1 cellular context compared by ENCODE assay signal in the genomic region with DNA sequence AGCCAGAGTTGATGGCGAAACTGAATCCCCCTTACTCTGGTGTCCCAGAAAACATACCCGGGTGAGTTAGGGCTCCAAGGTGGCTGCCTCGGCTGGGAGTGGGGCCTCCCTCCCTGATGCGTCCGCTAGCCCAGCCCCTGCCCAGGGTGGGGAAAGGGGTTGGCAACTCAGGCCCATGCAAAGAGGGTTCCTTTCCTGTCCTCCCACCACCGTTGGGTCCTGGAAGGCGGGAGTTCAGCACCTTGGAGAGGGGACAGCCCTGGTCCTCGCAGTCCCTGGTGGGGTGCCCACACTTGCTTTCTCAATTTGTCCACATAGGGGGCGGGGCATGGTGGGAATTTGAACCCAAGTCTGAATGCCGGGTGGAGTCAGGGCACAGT.
A peak's percentile ranks its signal among the peaks of the same experiment; 100 is the strongest.
TF ChIP-seq lines count a peak whose summit lies in the region.

No MANE protein-coding gene starts in this region.

TF ChIP-seq in K562, 482 proteins besides CTCF, POLR2A, EP300 and RAD21 (continued from another document):
- TF ChIP-seq, protein P1, sequence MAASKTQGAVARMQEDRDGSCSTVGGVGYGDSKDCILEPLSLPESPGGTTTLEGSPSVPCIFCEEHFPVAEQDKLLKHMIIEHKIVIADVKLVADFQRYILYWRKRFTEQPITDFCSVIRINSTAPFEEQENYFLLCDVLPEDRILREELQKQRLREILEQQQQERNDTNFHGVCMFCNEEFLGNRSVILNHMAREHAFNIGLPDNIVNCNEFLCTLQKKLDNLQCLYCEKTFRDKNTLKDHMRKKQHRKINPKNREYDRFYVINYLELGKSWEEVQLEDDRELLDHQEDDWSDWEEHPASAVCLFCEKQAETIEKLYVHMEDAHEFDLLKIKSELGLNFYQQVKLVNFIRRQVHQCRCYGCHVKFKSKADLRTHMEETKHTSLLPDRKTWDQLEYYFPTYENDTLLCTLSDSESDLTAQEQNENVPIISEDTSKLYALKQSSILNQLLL (CRISPR knock-in tag; IDR thresholded peaks at IDR 0.05; ENCODE audit: borderline replicate concordance) = no peak
- no peak for TF ChIP-seq CREBBP (IDR thresholded peaks at IDR 0.05; ENCODE audit: low read depth, low read length)
- TF ChIP-seq ZNF282 (CRISPR knock-in tag; IDR thresholded peaks at IDR 0.05) = 0 out of 2 replicates have a peak, but pooled peaks have one; percentile 53
- TF ChIP-seq ZSCAN29 (IDR thresholded peaks at IDR 0.05) = no peak
- TF ChIP-seq PPARD (CRISPR knock-in tag; IDR thresholded peaks at IDR 0.05) = no peak
- TF ChIP-seq POLR2B (IDR thresholded peaks at IDR 0.05; ENCODE audit: low read depth, partially characterized antibody) = peak; percentile 59
- TF ChIP-seq ZNF146 (CRISPR knock-in tag; IDR thresholded peaks at IDR 0.05; ENCODE audit: unreplicated experiment) = no peak
- peak; percentile 58; the same call in 1 of the 2 replicates for TF ChIP-seq PRMT5 (CRISPR knock-in tag; IDR thresholded peaks at IDR 0.05)
- TF ChIP-seq ZMIZ1 (IDR thresholded peaks at IDR 0.05; ENCODE audit: low read depth in 2 of 2, low read length in 2 of 2) = no peak
- no peak for TF ChIP-seq CSDE1 (IDR thresholded peaks at IDR 0.05)
- TF ChIP-seq ZBTB8A (IDR thresholded peaks at IDR 0.05; ENCODE audit: partially characterized antibody) = no peak
- no peak for TF ChIP-seq ARNT (IDR thresholded peaks at IDR 0.05)
- no peak for TF ChIP-seq ZKSCAN1 (IDR thresholded peaks at IDR 0.05; ENCODE audit: low read depth, low read length)
- TF ChIP-seq ZNF778 (CRISPR knock-in tag; IDR thresholded peaks at IDR 0.05) = no peak
- TF ChIP-seq NR3C1 (CRISPR knock-in tag; IDR thresholded peaks at IDR 0.05) = peak; percentile 79; the same call in 1 of the 2 replicates
- TF ChIP-seq SMAD2 (IDR thresholded peaks at IDR 0.05; ENCODE audit: low read depth, low read length) = no peak
- TF ChIP-seq ZBTB17 (CRISPR knock-in tag; IDR thresholded peaks at IDR 0.05) = no peak
- no peak for TF ChIP-seq MED1 (CRISPR knock-in tag; IDR thresholded peaks at IDR 0.05; ENCODE audit: borderline replicate concordance)
- TF ChIP-seq ZNF12 (CRISPR knock-in tag; IDR thresholded peaks at IDR 0.05) = 0 out of 2 replicates have a peak, but pooled peaks have one; percentile 57
- no peak for TF ChIP-seq FOXO4 (CRISPR knock-in tag; IDR thresholded peaks at IDR 0.05)
- peak; percentile 92 for TF ChIP-seq MIER1 (IDR thresholded peaks at IDR 0.05; ENCODE audit: low read depth)
- no peak for TF ChIP-seq BHLHE40 (IDR thresholded peaks at IDR 0.05; ENCODE audit: low read length)
- TF ChIP-seq, protein P2, sequence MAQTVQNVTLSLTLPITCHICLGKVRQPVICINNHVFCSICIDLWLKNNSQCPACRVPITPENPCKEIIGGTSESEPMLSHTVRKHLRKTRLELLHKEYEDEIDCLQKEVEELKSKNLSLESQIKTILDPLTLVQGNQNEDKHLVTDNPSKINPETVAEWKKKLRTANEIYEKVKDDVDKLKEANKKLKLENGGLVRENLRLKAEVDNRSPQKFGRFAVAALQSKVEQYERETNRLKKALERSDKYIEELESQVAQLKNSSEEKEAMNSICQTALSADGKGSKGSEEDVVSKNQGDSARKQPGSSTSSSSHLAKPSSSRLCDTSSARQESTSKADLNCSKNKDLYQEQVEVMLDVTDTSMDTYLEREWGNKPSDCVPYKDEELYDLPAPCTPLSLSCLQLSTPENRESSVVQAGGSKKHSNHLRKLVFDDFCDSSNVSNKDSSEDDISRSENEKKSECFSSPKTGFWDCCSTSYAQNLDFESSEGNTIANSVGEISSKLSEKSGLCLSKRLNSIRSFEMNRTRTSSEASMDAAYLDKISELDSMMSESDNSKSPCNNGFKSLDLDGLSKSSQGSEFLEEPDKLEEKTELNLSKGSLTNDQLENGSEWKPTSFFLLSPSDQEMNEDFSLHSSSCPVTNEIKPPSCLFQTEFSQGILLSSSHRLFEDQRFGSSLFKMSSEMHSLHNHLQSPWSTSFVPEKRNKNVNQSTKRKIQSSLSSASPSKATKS (CRISPR knock-in tag; IDR thresholded peaks at IDR 0.05) = no peak
- no peak for TF ChIP-seq ZFP30 (CRISPR knock-in tag; IDR thresholded peaks at IDR 0.05; ENCODE audit: borderline replicate concordance)
- TF ChIP-seq USF2 (CRISPR knock-in tag; IDR thresholded peaks at IDR 0.05) = no peak
- TF ChIP-seq, protein P3, sequence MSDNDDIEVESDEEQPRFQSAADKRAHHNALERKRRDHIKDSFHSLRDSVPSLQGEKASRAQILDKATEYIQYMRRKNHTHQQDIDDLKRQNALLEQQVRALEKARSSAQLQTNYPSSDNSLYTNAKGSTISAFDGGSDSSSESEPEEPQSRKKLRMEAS (CRISPR knock-in tag; IDR thresholded peaks at IDR 0.05) = 0 out of 2 replicates have a peak, but pooled peaks have one; percentile 13
- TF ChIP-seq YY1 (IDR thresholded peaks at IDR 0.05; ENCODE audit: borderline replicate concordance in 1 of 3, control insufficient read depth in 1 of 3, extremely low read depth in 1 of 3, insufficient read depth in 3 of 3, insufficient read length in 1 of 3, insufficient replicate concordance in 2 of 3, low read depth in 1 of 3, low read length in 2 of 3) = no peak
